In genomic region chr11:72721276-72721675, GRCh38 we compare ENCODE assay signal across 8 cellular contexts. TPM values are rescaled to one million over a fixed set of nuclear protein-coding genes. Genes with fewer than 3 reads are reported as not detected.
DNase-seq lines count a peak whose midpoint lies in the region; ATAC-seq and TF ChIP-seq lines count a peak whose summit lies in the region.

No MANE protein-coding gene starts in this region.

- H3K4me3 ChIP-seq in CD8-positive, alpha-beta T cell (ENCODE audit: low read depth, low read length) = peak overlapping the region; percentile 89
- H3K4me3 ChIP-seq in RWPE2 (ENCODE audit: severe bottlenecking) = peak overlapping the region; percentile 36
- H3K4me3 ChIP-seq in epithelial cell of proximal tubule (ENCODE audit: low read depth, low read length) = peak overlapping the region; percentile 71

- intact Hi-C loops in CD8-positive, alpha-beta T cell (cut with DNase I, micrococcal nuclease) = loop anchor here in 1 of 2 experiments (2.0 kb wide), 1 partner anchor 36 kb away; no protein-coding TSS in a partner anchor
- intact Hi-C loops in posterior cingulate gyrus (cut with DNase I) = no loop called here

- peak overlapping the region; percentile 98 for H3K27ac Mint-ChIP-seq in CD8-positive, alpha-beta T cell
- H3K27ac Mint-ChIP-seq in progenitor cell of endocrine pancreas = no peak overlapping the region

- POLR2A ChIA-PET in CD8-positive, alpha-beta T cell (lab: Charles Lee) = interaction anchor here (1.5 to 1.8 kb wide), 2 partner anchors 11 to 72 kb away, joined by 4 to 11 read pairs; no protein-coding TSS in a partner anchor

- peaks cover 67% of the 10 kb centered on the region for H3K4me1 Mint-ChIP-seq in CD8-positive, alpha-beta T cell (ENCODE audit: low read depth)
- H3K4me1 Mint-ChIP-seq in progenitor cell of endocrine pancreas (ENCODE audit: low read depth) = peaks cover 19% of the 10 kb centered on the region

- H3K36me3 Mint-ChIP-seq in CD8-positive, alpha-beta T cell = peaks cover 47% of the 10 kb centered on the region
- peaks cover 4% of the 10 kb centered on the region for H3K36me3 Mint-ChIP-seq in progenitor cell of endocrine pancreas (ENCODE audit: insufficient read depth)

- no peaks in the 10 kb centered on the region for H3K9me3 Mint-ChIP-seq in CD8-positive, alpha-beta T cell
- H3K9me3 Mint-ChIP-seq in progenitor cell of endocrine pancreas (ENCODE audit: low read depth) = no peaks in the 10 kb centered on the region

- no peak for TF ChIP-seq CTCF in CD8-positive, alpha-beta T cell (IDR thresholded peaks at IDR 0.05)
- TF ChIP-seq CTCF in RWPE2 (IDR thresholded peaks at IDR 0.05; ENCODE audit: poor library complexity, severe bottlenecking) (no peak), epithelial cell of proximal tubule (conservative IDR thresholded peaks at IDR 0.05; ENCODE audit: low read depth, low read length) (no peak), progenitor cell of endocrine pancreas (IDR thresholded peaks at IDR 0.05; ENCODE audit: unreplicated experiment) (no peak)

- no peak for ATAC-seq in CD8-positive, alpha-beta T cell
- ATAC-seq in RWPE2 (ENCODE audit: low read depth) (no peak), GM18502 (IDR thresholded peaks at IDR 0.05; ENCODE audit: poor library complexity, unreplicated experiment) (no peak)

- peak overlapping the region; percentile 98 for H3K4me3 Mint-ChIP-seq in CD8-positive, alpha-beta T cell
- H3K4me3 Mint-ChIP-seq in progenitor cell of endocrine pancreas (ENCODE audit: low read depth) = peak overlapping the region; percentile 58

- H3K27me3 Mint-ChIP-seq in CD8-positive, alpha-beta T cell (ENCODE audit: low read depth) = no peaks in the 10 kb centered on the region
- no peaks in the 10 kb centered on the region for H3K27me3 Mint-ChIP-seq in progenitor cell of endocrine pancreas

- H3K4me1 ChIP-seq in CD8-positive, alpha-beta T cell (ENCODE audit: insufficient read depth, low read length) = peaks cover 68% of the 10 kb centered on the region
- H3K4me1 ChIP-seq in RWPE2 (ENCODE audit: insufficient read depth, poor library complexity, severe bottlenecking) = peaks cover 12% of the 10 kb centered on the region

- CTCF ChIA-PET in CD8-positive, alpha-beta T cell (lab: Charles Lee) = interaction anchor here (1.8 to 11.0 kb wide), 2 partner anchors 37 to 70 kb away, joined by 7 to 157 read pairs; partner anchors contain the start of gene STARD10

- peaks cover 7% of the 10 kb centered on the region for H3K36me3 ChIP-seq in CD8-positive, alpha-beta T cell (ENCODE audit: insufficient read depth, low read length)
- H3K36me3 ChIP-seq in RWPE2 (ENCODE audit: low read depth) = peaks cover 11% of the 10 kb centered on the region

- H3K9me3 ChIP-seq in CD8-positive, alpha-beta T cell (ENCODE audit: low read length) = no peaks in the 10 kb centered on the region
- no peaks in the 10 kb centered on the region for H3K9me3 ChIP-seq in RWPE2 (ENCODE audit: severe bottlenecking)

- DNase-seq in CD8-positive, alpha-beta T cell = no peak
- DNase-seq in RWPE2 (ENCODE audit: low spot score) (no peak), epithelial cell of proximal tubule (ENCODE audit: low read depth) (no peak), progenitor cell of endocrine pancreas (ENCODE audit: low spot score, unreplicated experiment) (no peak), posterior cingulate gyrus (no peak), NOMO-1 treated with DMSO at 0.1 percent for 48 hours (lab: John Stamatoyannopoulos, UW; ENCODE audit: unreplicated experiment) (no peak)
- DNase-seq in stimulated activated CD4-positive, alpha-beta T cell treated with anti-CD3 and anti-CD28 coated beads, Interleukin-15, amount 100 ng/mL, for 24 hours = no peak

- peak overlapping the region; percentile 80 for H3K27ac ChIP-seq in CD8-positive, alpha-beta T cell (ENCODE audit: low read depth, low read length)
- H3K27ac ChIP-seq in RWPE2 (ENCODE audit: poor library complexity, severe bottlenecking) = peak overlapping the region; percentile 79

- H3K27me3 ChIP-seq in CD8-positive, alpha-beta T cell (ENCODE audit: insufficient read depth, low read length) = no peaks in the 10 kb centered on the region
- no peaks in the 10 kb centered on the region for H3K27me3 ChIP-seq in RWPE2 (ENCODE audit: insufficient read depth, poor library complexity, severe bottlenecking)

RNA-seq across cellular contexts. Expression of gene ARAP1, which starts 30.9 kb away (rescaled TPM):
- 10 to 100 TPM; 93.5 to 95.2 TPM for total RNA-seq in CD8-positive, alpha-beta T cell
- total RNA-seq in epithelial cell of proximal tubule = 56.2 and 60.2 TPM in 2 replicates
- total RNA-seq in progenitor cell of endocrine pancreas = 83.4 and 86.7 TPM in 2 replicates

RNA-seq across cellular contexts. Expression of gene PDE2A, which starts 47.1 kb away (rescaled TPM):
- 1 to 10 TPM; 3.8 to 4.2 TPM for total RNA-seq in CD8-positive, alpha-beta T cell
- total RNA-seq in epithelial cell of proximal tubule (0.36 and 0.69 TPM in 2 replicates), progenitor cell of endocrine pancreas (0.91 and 4.0 TPM in 2 replicates)

Comparison
In these comparisons a context has a peak if more than half of its experiments do, and no peak if none do; other contexts are left out.
1. H3K4me3 ChIP-seq: peak in every context shown above with its lines; median percentile 89 in CD8-positive, alpha-beta T cell; 71 in epithelial cell of proximal tubule; 36 in RWPE2.